2 cellular contexts compared by ENCODE assay signal in genomic region chr6:50853924-50854323, GRCh38.
TF ChIP-seq lines count a peak whose summit lies in the region.

No MANE protein-coding gene starts in this region.

TF ChIP-seq in GM23338, 12 proteins besides CTCF, POLR2A, EP300 and RAD21:
- TF ChIP-seq EZH2 (IDR thresholded peaks at IDR 0.05; ENCODE audit: low read depth, unreplicated experiment) (peak; percentile 21), REST (IDR thresholded peaks at IDR 0.05; ENCODE audit: unreplicated experiment) (no peak)
TF ChIP-seq in GM23338: peak in this region for 1.

TF ChIP-seq in K562, 482 proteins besides CTCF, POLR2A, EP300 and RAD21:
- no peak for TF ChIP-seq SETDB1 (IDR thresholded peaks at IDR 0.05; ENCODE audit: low read length)
- TF ChIP-seq GTF3C2 (IDR thresholded peaks at IDR 0.05; ENCODE audit: borderline replicate concordance, extremely low read depth, insufficient read length), result no peak
- TF ChIP-seq KDM1A (IDR thresholded peaks at IDR 0.05), result no peak
